Comparison of ENCODE assay signal across 20 cellular contexts in the genomic region with DNA sequence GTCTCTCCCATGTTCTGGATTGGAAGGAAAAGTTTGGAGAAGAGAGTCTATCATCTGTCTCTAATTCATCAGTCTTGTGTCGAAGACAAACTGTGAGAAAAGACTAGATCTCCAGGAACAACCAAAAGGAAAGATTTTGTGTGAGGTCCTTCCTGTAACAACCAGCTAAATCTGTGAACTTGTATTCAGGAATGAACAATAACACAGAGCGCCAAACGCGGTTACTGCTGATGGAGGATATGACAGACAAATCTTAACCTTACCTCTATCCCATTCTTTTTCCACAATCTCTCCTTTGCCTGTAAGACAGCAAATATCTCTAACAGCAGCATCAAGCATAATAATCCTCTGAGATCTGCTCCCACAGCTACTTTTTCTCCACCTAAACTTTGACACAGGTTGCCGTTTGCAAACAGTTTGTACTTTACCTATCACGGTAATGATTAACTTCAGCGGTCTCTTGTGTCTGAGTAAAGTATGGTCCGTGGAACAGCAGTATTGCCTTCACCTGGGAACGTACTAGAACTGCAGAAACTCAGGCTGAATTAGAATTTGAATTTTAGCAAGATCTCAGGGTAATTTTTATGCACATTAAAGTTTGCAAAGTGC.
DNase-seq lines count a peak whose midpoint lies in the region; ATAC-seq and TF ChIP-seq lines count a peak whose summit lies in the region.
"Had no signal": no experiment of that assay in that cellular context is flagged by ENCODE, and none has a peak within 500 bp of the region (broad histone marks: within the 10 kb centered on the region; RNA-seq: fewer than 3 reads in every experiment).

No MANE protein-coding gene starts in this region.

- H3K4me1 ChIP-seq in GM23338 (ENCODE audit: insufficient read depth) (no peaks in the 10 kb centered on the region), colonic mucosa (no peaks in the 10 kb centered on the region), smooth muscle cell (ENCODE audit: low read depth) (no peaks in the 10 kb centered on the region)
- H3K4me1 ChIP-seq: A549 had no signal

- H3K79me2 ChIP-seq in GM23338 (replicated peaks; ENCODE audit: insufficient read depth), result no peaks in the 10 kb centered on the region
- no peaks in the 10 kb centered on the region for H3K79me2 ChIP-seq in smooth muscle cell (ENCODE audit: low read depth)

- peaks cover 6% of the 10 kb centered on the region; the same call in 1 of the 2 replicates for H3K9me2 ChIP-seq in GM23338 (ENCODE audit: insufficient read depth)

- H3K9ac ChIP-seq in colonic mucosa (ENCODE audit: low read depth in 2 of 2, low read length in 2 of 2) (no peak overlapping the region), smooth muscle cell (ENCODE audit: low read depth) (no peak overlapping the region)
- H3K9ac ChIP-seq: GM23248 had no signal

- no peaks in the 10 kb centered on the region for H3F3A ChIP-seq in GM23338 (replicated peaks; ENCODE audit: low read depth)
- H3F3A ChIP-seq in smooth muscle cell (ENCODE audit: low read depth), result no peaks in the 10 kb centered on the region

- no peaks in the 10 kb centered on the region for H3K36me3 ChIP-seq in GM23338 (ENCODE audit: insufficient read depth)
- H3K36me3 ChIP-seq in colonic mucosa, result no peaks in the 10 kb centered on the region
- H3K36me3 ChIP-seq in smooth muscle cell (ENCODE audit: low read depth), result no peaks in the 10 kb centered on the region

- H3K27me3 Mint-ChIP-seq in GM23338 (ENCODE audit: insufficient read depth, low read depth, poor library complexity), result no peaks in the 10 kb centered on the region
- H3K27me3 Mint-ChIP-seq in activated T-helper 17 cell treated with anti-CD3 and anti-CD28 coated beads, Interleukin-2, amount 50 U/mL, for 72 hours, result no peaks in the 10 kb centered on the region
- no peaks in the 10 kb centered on the region for H3K27me3 Mint-ChIP-seq in activated CD4-positive, alpha-beta T cell treated with anti-CD3 and anti-CD28 coated beads, Interleukin-2, amount 10 ng/mL, durations not matched to agents 24 days and 14 days
- H3K27me3 Mint-ChIP-seq: CD4-positive, CD25-positive, alpha-beta regulatory T cell had no signal

- DNase-seq in GM23338 (ENCODE audit: low spot score), result no peak
- DNase-seq in colonic mucosa, result peak; percentile 17
- DNase-seq in left lobe of liver (ENCODE audit: low spot score), result peak; percentile 49
- no peak for DNase-seq in smooth muscle cell (lab: John Stamatoyannopoulos, UW; ENCODE audit: unreplicated experiment)
- no peak for DNase-seq in activated effector memory CD4-positive, alpha-beta T cell treated with anti-CD3 and anti-CD28 coated beads, Interleukin-2, amount 50 U/mL, for 16 hours
- no peak for DNase-seq in activated CD4-positive, alpha-beta T cell treated with anti-CD3 and anti-CD28 coated beads, Interleukin-2, amount 10 ng/mL, durations not matched to agents 24 days and 14 days
- DNase-seq: CD4-positive, CD25-positive, alpha-beta regulatory T cell; COR-L47; DND-41; GM23248; HCEC 1CT; Kasumi-1; NCI-H1417; NCI-H1694 treated with DMSO at 0.1 percent for 48 hours; NCI-H446; Right ventricle myocardium superior had no signal

- H3K27ac ChIP-seq in GM23338 (ENCODE audit: low read depth), result no peak overlapping the region
- H3K27ac ChIP-seq in colonic mucosa, result no peak overlapping the region
- H3K27ac ChIP-seq in smooth muscle cell (ENCODE audit: low read depth), result no peak overlapping the region
- H3K27ac ChIP-seq: A549, GM23248 had no signal

- H3K4me2 ChIP-seq in GM23338, result no peak overlapping the region
- H3K4me2 ChIP-seq in smooth muscle cell, result no peak overlapping the region
- H3K4me2 ChIP-seq: A549 had no signal

- H3K4me1 Mint-ChIP-seq in GM23338, result peaks cover 6% of the 10 kb centered on the region; the same call in 1 of the 3 replicates
- H3K4me1 Mint-ChIP-seq in activated T-helper 17 cell treated with anti-CD3 and anti-CD28 coated beads, Interleukin-2, amount 50 U/mL, for 72 hours, result no peaks in the 10 kb centered on the region
- no peaks in the 10 kb centered on the region for H3K4me1 Mint-ChIP-seq in activated CD4-positive, alpha-beta T cell treated with anti-CD3 and anti-CD28 coated beads, Interleukin-2, amount 10 ng/mL, durations not matched to agents 24 days and 14 days
- H3K4me1 Mint-ChIP-seq: CD4-positive, CD25-positive, alpha-beta regulatory T cell had no signal

- H3K27ac Mint-ChIP-seq in GM23338, result no peak overlapping the region
- no peak overlapping the region for H3K27ac Mint-ChIP-seq in activated T-helper 17 cell treated with anti-CD3 and anti-CD28 coated beads, Interleukin-2, amount 50 U/mL, for 72 hours
- no peak overlapping the region for H3K27ac Mint-ChIP-seq in activated CD4-positive, alpha-beta T cell treated with anti-CD3 and anti-CD28 coated beads, Interleukin-2, amount 10 ng/mL, durations not matched to agents 24 days and 14 days
- H3K27ac Mint-ChIP-seq: CD4-positive, CD25-positive, alpha-beta regulatory T cell had no signal

- H3K27me3 ChIP-seq in GM23338 (ENCODE audit: insufficient read depth) (no peaks in the 10 kb centered on the region), colonic mucosa (no peaks in the 10 kb centered on the region), smooth muscle cell (ENCODE audit: low read depth) (no peaks in the 10 kb centered on the region)

- H3K9me3 ChIP-seq in colonic mucosa, result no peaks in the 10 kb centered on the region
- no peaks in the 10 kb centered on the region for H3K9me3 ChIP-seq in smooth muscle cell (replicated peaks; ENCODE audit: low read depth)
- H3K9me3 ChIP-seq: A549 had no signal

- H3K9me3 Mint-ChIP-seq in GM23338, result no peaks in the 10 kb centered on the region; the same call in 2 of the 3 replicates
- H3K9me3 Mint-ChIP-seq in activated T-helper 17 cell treated with anti-CD3 and anti-CD28 coated beads, Interleukin-2, amount 50 U/mL, for 72 hours, result peaks cover 10% of the 10 kb centered on the region
- H3K9me3 Mint-ChIP-seq in activated CD4-positive, alpha-beta T cell treated with anti-CD3 and anti-CD28 coated beads, Interleukin-2, amount 10 ng/mL, durations not matched to agents 24 days and 14 days, result peaks cover 8% of the 10 kb centered on the region

- H3K4me3 Mint-ChIP-seq in GM23338, result no peak overlapping the region
- no peak overlapping the region for H3K4me3 Mint-ChIP-seq in activated T-helper 17 cell treated with anti-CD3 and anti-CD28 coated beads, Interleukin-2, amount 50 U/mL, for 72 hours
- H3K4me3 Mint-ChIP-seq in activated CD4-positive, alpha-beta T cell treated with anti-CD3 and anti-CD28 coated beads, Interleukin-2, amount 10 ng/mL, durations not matched to agents 24 days and 14 days, result no peak overlapping the region
- H3K4me3 Mint-ChIP-seq: CD4-positive, CD25-positive, alpha-beta regulatory T cell had no signal

- H3K36me3 Mint-ChIP-seq in GM23338 (ENCODE audit: low read depth), result no peaks in the 10 kb centered on the region
- no peaks in the 10 kb centered on the region for H3K36me3 Mint-ChIP-seq in activated T-helper 17 cell treated with anti-CD3 and anti-CD28 coated beads, Interleukin-2, amount 50 U/mL, for 72 hours (ENCODE audit: low read depth)
- H3K36me3 Mint-ChIP-seq in activated CD4-positive, alpha-beta T cell treated with anti-CD3 and anti-CD28 coated beads, Interleukin-2, amount 10 ng/mL, durations not matched to agents 24 days and 14 days (ENCODE audit: low read depth), result no peaks in the 10 kb centered on the region
- H3K36me3 Mint-ChIP-seq: CD4-positive, CD25-positive, alpha-beta regulatory T cell had no signal

- H4K20me1 ChIP-seq in GM23338 (replicated peaks; ENCODE audit: insufficient read depth), result no peaks in the 10 kb centered on the region
- H4K20me1 ChIP-seq in smooth muscle cell (ENCODE audit: low read depth), result no peaks in the 10 kb centered on the region

- intact Hi-C loops in colonic mucosa (cut with DNase I), result no loop called here
- intact Hi-C loops in activated CD4-positive, alpha-beta T cell treated with anti-CD3 and anti-CD28 coated beads, Interleukin-2, amount 10 ng/mL, durations not matched to agents 24 days and 14 days (cut with micrococcal nuclease), result no loop called here

- H2AFZ ChIP-seq in GM23338, result 0 out of 2 replicates have a peak overlapping the region, but pooled peaks have one; percentile 9
- H2AFZ ChIP-seq in smooth muscle cell (ENCODE audit: low read depth), result no peak overlapping the region
- H2AFZ ChIP-seq: GM23248 had no signal

- ATAC-seq in GM23338 (no peak), left lobe of liver (peak; percentile 87), GM21381 (IDR thresholded peaks at IDR 0.05; ENCODE audit: unreplicated experiment) (no peak)
- ATAC-seq in activated T-helper 17 cell treated with anti-CD3 and anti-CD28 coated beads, Interleukin-2, amount 50 U/mL, for 72 hours (replicated peaks), result no peak
- ATAC-seq: A549, GM12878 had no signal

- WGBS in smooth muscle cell (ENCODE audit: low lambda C conversion rate), result 92% methylated on average over 9 of the region's 9 CpGs

- no peak for TF ChIP-seq CTCF in GM23338 (conservative IDR thresholded peaks at IDR 0.05; ENCODE audit: low read depth in 2 of 2)
- TF ChIP-seq CTCF in colonic mucosa (IDR thresholded peaks at IDR 0.05), result no peak
- no peak for TF ChIP-seq CTCF in smooth muscle cell (IDR thresholded peaks at IDR 0.05; ENCODE audit: borderline replicate concordance, insufficient read depth, poor library complexity, severe bottlenecking)

- no peak overlapping the region for H3K4me3 ChIP-seq in GM23338
- H3K4me3 ChIP-seq in colonic mucosa, result no peak overlapping the region
- H3K4me3 ChIP-seq in smooth muscle cell, result peak overlapping the region; percentile 9
- H3K4me3 ChIP-seq: A549, GM12878, GM23248 had no signal

TF ChIP-seq in GM23338, 12 proteins besides CTCF, POLR2A, EP300 and RAD21 (continues in another document):
- TF ChIP-seq POLR2AphosphoS5 (IDR thresholded peaks at IDR 0.05; ENCODE audit: low read depth), result no peak

Comparison
In these comparisons a context has a peak if more than half of its experiments do, and no peak if none do; other contexts are left out.
1. DNase-seq: peak in colonic mucosa (single experiment) and left lobe of liver (single experiment); none in GM23338 (single experiment), smooth muscle cell (single experiment), activated effector memory CD4-positive, alpha-beta T cell treated with anti-CD3 and anti-CD28 coated beads, Interleukin-2, amount 50 U/mL, for 16 hours (single experiment) and activated CD4-positive, alpha-beta T cell treated with anti-CD3 and anti-CD28 coated beads, Interleukin-2, amount 10 ng/mL, durations not matched to agents 24 days and 14 days (single experiment).